Comparison of ENCODE assay signal across 20 cellular contexts in the genomic region with DNA sequence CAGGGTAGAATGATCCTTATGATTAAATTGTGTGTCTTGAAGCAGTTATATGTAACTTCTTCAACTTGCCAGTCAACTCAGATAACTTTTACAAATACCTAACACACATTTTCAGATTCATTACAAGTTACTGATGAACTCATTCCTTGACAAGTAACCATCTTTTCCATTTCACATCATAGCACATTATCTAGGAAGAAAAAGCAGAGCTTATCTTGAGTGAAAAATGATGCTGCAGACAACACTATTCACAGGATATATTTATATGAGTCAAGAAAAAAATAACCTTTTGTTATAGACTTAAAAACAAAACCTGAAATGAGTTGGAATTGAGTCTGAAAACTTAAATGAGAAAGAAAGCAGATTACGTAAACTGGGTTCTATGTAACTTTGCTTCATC.
"Had no signal": no experiment of that assay in that cellular context is flagged by ENCODE, and none has a peak within 500 bp of the region (broad histone marks: within the 10 kb centered on the region; RNA-seq: fewer than 3 reads in every experiment).

No MANE protein-coding gene starts in this region.

- H3K4me1 Mint-ChIP-seq: nephron; stimulated activated memory B cell treated with anti-CD40 and anti-IgM and Interleukin-4, amounts not matched to agents 10 μg/mL and 1 μg/mL and 100 μg/mL, for 72 hours had no signal

- H3K4me3 Mint-ChIP-seq: nephron; stimulated activated memory B cell treated with anti-CD40 and anti-IgM and Interleukin-4, amounts not matched to agents 10 μg/mL and 1 μg/mL and 100 μg/mL, for 72 hours had no signal

- H3K79me2 ChIP-seq: parathyroid adenoma had no signal

- H2AFZ ChIP-seq: parathyroid adenoma had no signal

- ATAC-seq: lower lobe of right lung; right lobe of liver; stimulated activated memory B cell treated with anti-CD40 and anti-IgM and Interleukin-4, amounts not matched to agents 10 μg/mL and 1 μg/mL and 100 μg/mL, for 72 hours had no signal

- DNase-seq: activated CD8-positive, alpha-beta memory T cell treated with anti-CD3 and anti-CD28 coated beads for 24 hours; activated CD8-positive, alpha-beta memory T cell treated with anti-CD3 and anti-CD28 coated beads, Interleukin-2, amount 50 U/mL, for 48 hours; activated effector memory CD4-positive, alpha-beta T cell treated with anti-CD3 and anti-CD28 coated beads, Interleukin-2, amount 50 U/mL, for 16 hours; adrenal gland; erythroblast; foreskin melanocyte; hypothalamus; islet precursor cell; lower lobe of right lung; right lobe of liver; SIG-M5; small intestine; stimulated activated CD4-positive, alpha-beta T cell treated with anti-CD3 and anti-CD28 coated beads, Interleukin-4, amount 100 ng/mL, for 24 hours; thyroid gland; WERI-Rb-1 had no signal

- H3K27ac ChIP-seq: adrenal gland, breast epithelium, coronary artery, lower lobe of right lung, parathyroid adenoma, right lobe of liver, thyroid gland, WERI-Rb-1 had no signal

- H3K4me3 ChIP-seq: adrenal gland, breast epithelium, coronary artery, lower lobe of right lung, right lobe of liver, thyroid gland had no signal

- H3K27ac Mint-ChIP-seq: nephron; stimulated activated memory B cell treated with anti-CD40 and anti-IgM and Interleukin-4, amounts not matched to agents 10 μg/mL and 1 μg/mL and 100 μg/mL, for 72 hours had no signal

- H3K9me3 ChIP-seq: adrenal gland, breast epithelium, lower lobe of right lung, right lobe of liver, thyroid gland had no signal

- H3K4me1 ChIP-seq: adrenal gland, breast epithelium, lower lobe of right lung, parathyroid adenoma, right lobe of liver, thyroid gland had no signal

- H3K9me3 Mint-ChIP-seq: nephron; stimulated activated memory B cell treated with anti-CD40 and anti-IgM and Interleukin-4, amounts not matched to agents 10 μg/mL and 1 μg/mL and 100 μg/mL, for 72 hours had no signal

- H3K27me3 ChIP-seq: adrenal gland, breast epithelium, right lobe of liver, thyroid gland had no signal

- H3K36me3 ChIP-seq: adrenal gland, breast epithelium, lower lobe of right lung, right lobe of liver, thyroid gland, WERI-Rb-1 had no signal

- H3K36me3 Mint-ChIP-seq: stimulated activated memory B cell treated with anti-CD40 and anti-IgM and Interleukin-4, amounts not matched to agents 10 μg/mL and 1 μg/mL and 100 μg/mL, for 72 hours had no signal

- H3K9ac ChIP-seq: parathyroid adenoma had no signal
